ENCODE assay signal across 29 cellular contexts in genomic region chr1:66757740-66758139, GRCh38. TPM values are rescaled to one million over a fixed set of nuclear protein-coding genes. Genes with fewer than 3 reads are reported as not detected.
DNase-seq lines count a peak whose midpoint lies in the region; ATAC-seq and TF ChIP-seq lines count a peak whose summit lies in the region.
"Had no signal": no experiment of that assay in that cellular context is flagged by ENCODE, and none has a peak within 500 bp of the region (broad histone marks: within the 10 kb centered on the region; RNA-seq: fewer than 3 reads in every experiment).

No MANE protein-coding gene starts in this region.

- intact Hi-C loops in heart left ventricle (cut with DNase I), result loop anchor here in 1 of 10 donors (10.0 kb wide), 1 partner anchor 297 kb away; the partner anchor contains the start of gene SLC35D1
- intact Hi-C loops in Right ventricle myocardium superior (cut with DNase I), result no loop called here
- intact Hi-C loops in psoas muscle (cut with DNase I), result no loop called here

- H3K9ac ChIP-seq in OCI-LY3 (ENCODE audit: low read length), result no peak overlapping the region

- H2AFZ ChIP-seq in OCI-LY3 (ENCODE audit: low read depth, low read length), result peak overlapping the region; percentile 74; the same call in 1 of the 2 replicates

- H3K36me3 ChIP-seq in heart left ventricle (no peaks in the 10 kb centered on the region), OCI-LY3 (replicated peaks; ENCODE audit: low read depth, low read length) (no peaks in the 10 kb centered on the region), psoas muscle (ENCODE audit: insufficient read depth in 1 of 2, low read depth in 1 of 2) (no peaks in the 10 kb centered on the region)
- H3K36me3 ChIP-seq: BE2C, suprapubic skin, vagina had no signal

- peak overlapping the region; percentile 58 for H3K4me2 ChIP-seq in OCI-LY3 (ENCODE audit: low read length)

- TF ChIP-seq POLR2A in heart left ventricle (IDR thresholded peaks at IDR 0.05), result no peak

- ATAC-seq in heart left ventricle (no peak), Right ventricle myocardium superior (ENCODE audit: poor library complexity) (no peak), HG03103 (IDR thresholded peaks at IDR 0.05; ENCODE audit: low read depth, unreplicated experiment) (peak; percentile 13), psoas muscle (no peak), GM21737 (IDR thresholded peaks at IDR 0.05; ENCODE audit: unreplicated experiment) (no peak)
- ATAC-seq: activated T-cell treated with anti-CD3 and anti-CD28 coated beads, Interleukin-2, amount 50 U/mL, for 4 hours had no signal

- 38 to 51% (median 40%) methylated on average over 5 of the region's 5 CpGs for WGBS in heart left ventricle, 4 donors
- 52 to 60% (median 54%) methylated on average over 5 of the region's 5 CpGs for WGBS in psoas muscle, 3 donors

- H3K27ac ChIP-seq in heart left ventricle, result peak overlapping the region in 9 of 12 donors; percentile 11 to 61 (median 28)
- H3K27ac ChIP-seq in OCI-LY3 (ENCODE audit: low read length), result peak overlapping the region; percentile 48
- peak overlapping the region; percentile 19 for H3K27ac ChIP-seq in psoas muscle
- H3K27ac ChIP-seq: HL-60, RWPE1, suprapubic skin, vagina had no signal

- H4K20me1 ChIP-seq in OCI-LY3 (ENCODE audit: insufficient read depth, low read length), result no peaks in the 10 kb centered on the region

- no peak for TF ChIP-seq CTCF in heart left ventricle (IDR thresholded peaks at IDR 0.05)
- no peak for TF ChIP-seq CTCF in OCI-LY3 (IDR thresholded peaks at IDR 0.05; ENCODE audit: low read depth, low read length)
- no peak for TF ChIP-seq CTCF in psoas muscle (IDR thresholded peaks at IDR 0.05)

- DNase-seq in heart left ventricle, result no peak
- no peak for DNase-seq in Right ventricle myocardium superior
- no peak for DNase-seq in psoas muscle
- DNase-seq in NCI-H345 treated with DMSO at 0.1 percent for 48 hours (lab: John Stamatoyannopoulos, UW; ENCODE audit: unreplicated experiment), result no peak
- no peak for DNase-seq in NCI-H226
- DNase-seq: activated CD4-positive, CD25-positive, alpha-beta regulatory T cell treated with anti-CD3 and anti-CD28 coated beads, Interleukin-2, amount 50 U/mL, for 72 hours; activated naive CD4-positive, alpha-beta T cell treated with anti-CD3 and anti-CD28 coated beads, Interleukin-2, amount 10 ng/mL, durations not matched to agents 7 days and 5 days; activated T-cell treated with anti-CD3 and anti-CD28 coated beads, Interleukin-2, amount 50 U/mL, for 4 hours; aorta; BE2C; central memory CD4-positive, alpha-beta T cell; NCI-H187; NCI-H345; NK-92 treated with Interleukin-12 subunit alpha and Interleukin-12 subunit beta, amount 100 ng/mL, for 24 hours; nucleus accumbens; T1000 had no signal

- no peak overlapping the region for H3K4me3 ChIP-seq in heart left ventricle
- H3K4me3 ChIP-seq in OCI-LY3 (ENCODE audit: low read length), result no peak overlapping the region
- H3K4me3 ChIP-seq in psoas muscle, result no peak overlapping the region
- H3K4me3 ChIP-seq: lung, suprapubic skin, vagina had no signal

- peaks cover 0 to 23% (median 14%) of the 10 kb centered on the region in 12 donors for H3K4me1 ChIP-seq in heart left ventricle
- H3K4me1 ChIP-seq in OCI-LY3 (ENCODE audit: low read length), result peaks cover 15% of the 10 kb centered on the region
- peaks cover 8% of the 10 kb centered on the region for H3K4me1 ChIP-seq in psoas muscle
- H3K4me1 ChIP-seq: BE2C had no signal

- H3K9me3 ChIP-seq in heart left ventricle (peaks cover 0 to 3% (median 0%) of the 10 kb centered on the region in 12 donors), OCI-LY3 (ENCODE audit: insufficient read depth, low read length) (no peaks in the 10 kb centered on the region), psoas muscle (no peaks in the 10 kb centered on the region)
- H3K9me3 ChIP-seq: BE2C, suprapubic skin, vagina had no signal

- H3K27me3 ChIP-seq in heart left ventricle (peaks cover 0 to 6% (median 0%) of the 10 kb centered on the region in 9 donors), OCI-LY3 (ENCODE audit: low read depth, low read length) (no peaks in the 10 kb centered on the region), psoas muscle (ENCODE audit: insufficient read depth in 3 of 3, low read length in 2 of 3) (peaks cover 0 to 8% (median 0%) of the 10 kb centered on the region in 3 donors)
- H3K27me3 ChIP-seq: BE2C, vagina had no signal

- H3K79me2 ChIP-seq in OCI-LY3 (ENCODE audit: low read length), result no peaks in the 10 kb centered on the region

RNA-seq across cellular contexts. Expression of gene DYNLT5, which starts 5.5 kb away (rescaled TPM):
- total RNA-seq in heart left ventricle (1 to 10 TPM in 6 of 9 donors, under 1 TPM in 3; 0.48 to 7.3 (median 1.8) TPM), Right ventricle myocardium superior (4.6 TPM), psoas muscle (1 to 10 TPM in 1 of 4 donors, under 1 TPM in 3; 0.38 to 3.9 (median 0.83) TPM)
- polyA plus RNA-seq in heart left ventricle (1 to 10 TPM; 1.7 to 3.1 TPM), psoas muscle (under 1 TPM; 0.21 to 0.55 (median 0.51) TPM)
- total RNA-seq: activated T-cell treated with anti-CD3 and anti-CD28 coated beads, Interleukin-2, amount 50 U/mL, for 4 hours; Daoy; H4 had no signal
- polyA plus RNA-seq: keratinocyte had no signal

RNA-seq across cellular contexts. Expression of gene INSL5, which starts 43.3 kb away (rescaled TPM):
- total RNA-seq in heart left ventricle, result not detected
- polyA plus RNA-seq in heart left ventricle, result not detected
- not detected for total RNA-seq in Right ventricle myocardium superior
- total RNA-seq in psoas muscle, result not detected
- not detected for polyA plus RNA-seq in psoas muscle
- total RNA-seq: activated T-cell treated with anti-CD3 and anti-CD28 coated beads, Interleukin-2, amount 50 U/mL, for 4 hours; aorta; Daoy; dermis microvascular lymphatic vessel endothelial cell; fibroblast of villous mesenchyme; H4; lung; suprapubic skin; vagina had no signal
- polyA plus RNA-seq: aorta, keratinocyte, lung had no signal
